In the genomic region with DNA sequence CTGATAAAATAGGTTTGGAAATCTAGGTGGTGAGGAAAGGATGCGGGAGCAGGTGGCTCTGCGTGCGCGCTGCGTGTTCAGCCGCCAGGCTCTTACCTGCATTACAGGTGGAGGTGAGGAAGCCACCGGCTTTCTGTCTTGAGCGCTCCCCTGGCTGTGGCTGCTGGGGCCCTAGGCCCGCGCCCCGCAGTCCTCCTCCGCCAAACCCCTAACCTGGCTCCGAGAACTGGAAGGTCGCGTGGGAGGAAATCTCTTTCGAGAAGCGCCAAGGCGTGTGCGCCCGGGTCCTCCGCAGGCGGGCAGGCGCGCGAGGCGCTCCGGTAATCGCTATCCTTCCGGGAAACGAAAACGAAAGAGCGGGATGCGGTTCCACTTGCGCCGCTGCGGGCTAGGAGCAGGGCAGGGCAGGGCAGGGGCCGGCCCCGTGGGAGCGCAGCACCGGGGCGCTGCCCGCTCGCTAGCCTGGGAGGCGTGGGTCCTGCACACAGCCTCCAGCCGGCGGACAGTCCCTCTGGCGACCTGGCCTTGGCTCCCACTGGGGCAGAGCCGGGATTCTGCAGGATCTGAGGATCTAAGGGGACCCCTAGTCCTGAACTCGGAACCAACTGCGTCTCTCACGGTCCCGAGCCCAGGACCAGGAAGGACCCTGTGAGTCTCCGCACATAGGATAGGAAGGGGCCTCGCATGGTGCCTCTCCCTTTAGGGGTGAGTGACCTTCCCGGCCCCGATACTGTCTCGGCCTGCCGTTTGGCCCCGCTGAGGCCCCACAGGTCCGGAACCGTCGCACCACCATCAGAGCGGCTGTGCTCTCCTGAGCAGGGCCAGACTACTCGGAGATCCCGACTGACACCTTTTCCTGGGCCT, we compare ENCODE assay signal across 8 cellular contexts. TPM values are rescaled to one million over a fixed set of nuclear protein-coding genes. Genes with fewer than 3 reads are reported as not detected.
DNase-seq lines count a peak whose midpoint lies in the region; ATAC-seq, FAIRE-seq and TF ChIP-seq lines count a peak whose summit lies in the region.

A gene (minus strand): TSS at position 230 of the 864 bp plus-strand sequence. CDS start 128 bp downstream, at position 102.

- H3K36me3 Mint-ChIP-seq in MCF 10A (ENCODE audit: insufficient read depth, unreplicated experiment): no peaks in the 10 kb centered on the region

- POLR2A ChIA-PET in MCF 10A (lab: Yijun Ruan, JAX): interaction anchor here (0.9 to 1.7 kb wide), 3 partner anchors 13 to 54 kb away, joined by 3 to 11 read pairs (median 6); no protein-coding TSS in a partner anchor

- CTCF ChIA-PET in MCF 10A (lab: Yijun Ruan, JAX): interaction anchor here (0.6 kb wide), 1 partner anchor 193 kb away, joined by 3 read pairs; no protein-coding TSS in a partner anchor

- peaks cover 31% of the 10 kb centered on the region for H3K27me3 Mint-ChIP-seq in MCF 10A (ENCODE audit: insufficient read depth, unreplicated experiment)

- intact Hi-C loops in MCF 10A (cut with micrococcal nuclease): no loop called here

- H3K27ac Mint-ChIP-seq in MCF 10A (ENCODE audit: low read depth, unreplicated experiment): peak within 1 kb of the TSS; percentile 28

- H3K9me3 Mint-ChIP-seq in MCF 10A (ENCODE audit: unreplicated experiment): no peaks in the 10 kb centered on the region

- H3K4me3 Mint-ChIP-seq in MCF 10A (ENCODE audit: unreplicated experiment): peak within 1 kb of the TSS; percentile 71

- H3K4me1 Mint-ChIP-seq in MCF 10A (ENCODE audit: insufficient read depth, unreplicated experiment): peaks cover 7% of the 10 kb centered on the region

- TF ChIP-seq CTCF in MCF 10A (IDR thresholded peaks at IDR 0.05; ENCODE audit: unreplicated experiment): no peak

- DNase-seq in T follicular helper cell (ENCODE audit: low read depth): peak; percentile 10
- DNase-seq in MCF 10A (ENCODE audit: unreplicated experiment): peak; percentile 26
- DNase-seq in kidney tubule cell (ENCODE audit: low spot score): peak; percentile 49
- peak; percentile 22 to 30 for DNase-seq in stimulated activated CD4-positive, alpha-beta T cell treated with anti-CD3 and anti-CD28 coated beads, Interleukin-2, amount 100 ng/mL, for 48 hours
- DNase-seq in GM19239 (ENCODE audit: insufficient read length, low spot score): no peak
- no peak for DNase-seq in NOMO-1 treated with DMSO at 0.1 percent for 48 hours (lab: John Stamatoyannopoulos, UW; ENCODE audit: unreplicated experiment)

- BruUV-seq in MCF 10A (replicated peaks; lab: Mats Ljungman, UMichigan): no TSS peak

- no peak for FAIRE-seq in GM19239 (lab: Jason Lieb, UNC)

- ATAC-seq in GM21723 (IDR thresholded peaks at IDR 0.05; ENCODE audit: unreplicated experiment): peak; percentile 39
- ATAC-seq in HG03095 (IDR thresholded peaks at IDR 0.05; ENCODE audit: unreplicated experiment): no peak

RNA-seq across cellular contexts. Expression of the gene that starts here (rescaled TPM):
- 0.20 and 0.47 TPM in 2 replicates for total RNA-seq in MCF 10A (2022)

Comparison
In these comparisons a context has a peak if more than half of its experiments do, and no peak if none do; other contexts are left out.
1. Peak in DNase-seq in MCF 10A; RNA of the gene not detected or under 1 TPM.
2. DNase-seq: peak in T follicular helper cell (single experiment), kidney tubule cell (single experiment) and stimulated activated CD4-positive, alpha-beta T cell treated with anti-CD3 and anti-CD28 coated beads, Interleukin-2, amount 100 ng/mL, for 48 hours (2 of 2); none in GM19239 (single experiment) and NOMO-1 treated with DMSO at 0.1 percent for 48 hours (single experiment).